Comparison of ENCODE assay signal across 11 cellular contexts in genomic region chr6:447381-448165, GRCh38. TPM values are rescaled to one million over a fixed set of nuclear protein-coding genes. Genes with fewer than 3 reads are reported as not detected.
DNase-seq lines count a peak whose midpoint lies in the region; ATAC-seq and TF ChIP-seq lines count a peak whose summit lies in the region.
"Had no signal": no experiment of that assay in that cellular context is flagged by ENCODE, and none has a peak within 500 bp of the region (broad histone marks: within the 10 kb centered on the region; RNA-seq: fewer than 3 reads in every experiment).

No MANE protein-coding gene starts in this region.

- H3K4me3 ChIP-seq in CD8-positive, alpha-beta T cell (ENCODE audit: low read depth, low read length): peak overlapping the region; percentile 43

- H3K4me1 Mint-ChIP-seq in CD8-positive, alpha-beta T cell (ENCODE audit: low read depth): peaks cover 48% of the 10 kb centered on the region
- peaks cover 59% of the 10 kb centered on the region for H3K4me1 Mint-ChIP-seq in activated naive CD8-positive, alpha-beta T cell treated with anti-CD3 and anti-CD28 coated beads for 36 hours
- H3K4me1 Mint-ChIP-seq: mesothelial cell of epicardium had no signal

- H3K27me3 ChIP-seq in CD8-positive, alpha-beta T cell (ENCODE audit: insufficient read depth, low read length): no peaks in the 10 kb centered on the region

- H3K36me3 ChIP-seq in CD8-positive, alpha-beta T cell (ENCODE audit: insufficient read depth, low read length): no peaks in the 10 kb centered on the region
- H3K36me3 ChIP-seq: BE2C had no signal

- H3K27ac Mint-ChIP-seq in CD8-positive, alpha-beta T cell: peak overlapping the region; percentile 88
- H3K27ac Mint-ChIP-seq in activated naive CD8-positive, alpha-beta T cell treated with anti-CD3 and anti-CD28 coated beads for 36 hours: peak overlapping the region; percentile 98
- H3K27ac Mint-ChIP-seq: mesothelial cell of epicardium had no signal

- H3K9me3 Mint-ChIP-seq in CD8-positive, alpha-beta T cell: no peaks in the 10 kb centered on the region
- no peaks in the 10 kb centered on the region for H3K9me3 Mint-ChIP-seq in activated naive CD8-positive, alpha-beta T cell treated with anti-CD3 and anti-CD28 coated beads for 36 hours

- DNase-seq in CD8-positive, alpha-beta T cell: peak in 3 of 7 experiments; percentile 32 to 55 (median 42)
- peak; percentile 61 to 64 for DNase-seq in activated CD4-positive, alpha-beta T cell treated with anti-CD3 and anti-CD28 coated beads, Interleukin-2, amount 50 U/mL, for 48 hours
- peak; percentile 58 for DNase-seq in activated naive CD8-positive, alpha-beta T cell treated with anti-CD3 and anti-CD28 coated beads for 36 hours
- DNase-seq in stimulated activated CD4-positive, alpha-beta T cell treated with anti-CD3 and anti-CD28 coated beads, Interleukin-4, amount 100 ng/mL, for 24 hours: peak; percentile 50
- DNase-seq in A172 (ENCODE audit: low spot score) (no peak), mucosa of gallbladder (ENCODE audit: low spot score) (no peak)
- DNase-seq: BE2C, NCI-H1694 treated with DMSO at 0.1 percent for 48 hours had no signal

- POLR2A ChIA-PET in CD8-positive, alpha-beta T cell (lab: Charles Lee): interaction anchor here (0.8 to 1.9 kb wide), 4 partner anchors 27 to 57 kb away, joined by 3 to 9 read pairs (median 4); partner anchors contain the start of gene IRF4

- intact Hi-C loops in CD8-positive, alpha-beta T cell (cut with DNase I, micrococcal nuclease): loop anchor here in 1 of 2 experiments (2.0 to 5.0 kb wide), 3 partner anchors 51 to 259 kb away; partner anchors contain the start of gene IRF4

- H3K27me3 Mint-ChIP-seq in CD8-positive, alpha-beta T cell (ENCODE audit: low read depth): no peaks in the 10 kb centered on the region
- H3K27me3 Mint-ChIP-seq in activated naive CD8-positive, alpha-beta T cell treated with anti-CD3 and anti-CD28 coated beads for 36 hours: peaks cover 5% of the 10 kb centered on the region

- H3K9me3 ChIP-seq in CD8-positive, alpha-beta T cell (ENCODE audit: low read length): no peaks in the 10 kb centered on the region
- H3K9me3 ChIP-seq: BE2C had no signal

- peak overlapping the region; percentile 71 for H3K4me3 Mint-ChIP-seq in CD8-positive, alpha-beta T cell
- H3K4me3 Mint-ChIP-seq in activated naive CD8-positive, alpha-beta T cell treated with anti-CD3 and anti-CD28 coated beads for 36 hours: peak overlapping the region; percentile 53
- H3K4me3 Mint-ChIP-seq: mesothelial cell of epicardium had no signal

- H3K27ac ChIP-seq in CD8-positive, alpha-beta T cell (ENCODE audit: low read depth, low read length): no peak overlapping the region

- ATAC-seq in CD8-positive, alpha-beta T cell: no peak
- ATAC-seq in HG03439 (IDR thresholded peaks at IDR 0.05; ENCODE audit: unreplicated experiment): no peak
- no peak for ATAC-seq in HG02798 (IDR thresholded peaks at IDR 0.05; ENCODE audit: poor library complexity, unreplicated experiment)

- no peaks in the 10 kb centered on the region for H3K36me3 Mint-ChIP-seq in CD8-positive, alpha-beta T cell
- H3K36me3 Mint-ChIP-seq in activated naive CD8-positive, alpha-beta T cell treated with anti-CD3 and anti-CD28 coated beads for 36 hours: peaks cover 13% of the 10 kb centered on the region
- H3K36me3 Mint-ChIP-seq: mesothelial cell of epicardium had no signal

- no peak for TF ChIP-seq CTCF in CD8-positive, alpha-beta T cell (IDR thresholded peaks at IDR 0.05)

- CTCF ChIA-PET in CD8-positive, alpha-beta T cell (lab: Charles Lee): interaction anchor here (1.2 to 1.9 kb wide), 2 partner anchors 12 to 41 kb away, joined by 3 to 4 read pairs; no protein-coding TSS in a partner anchor

- peaks cover 43% of the 10 kb centered on the region for H3K4me1 ChIP-seq in CD8-positive, alpha-beta T cell (ENCODE audit: insufficient read depth, low read length)
- H3K4me1 ChIP-seq: BE2C had no signal

RNA-seq across cellular contexts. Expression of gene IRF4, which starts 56.0 kb away (rescaled TPM):
- total RNA-seq in CD8-positive, alpha-beta T cell: 10 to 100 TPM; 24.7 to 25.6 TPM
- 100 to 1,000 TPM; 432 to 438 TPM for total RNA-seq in activated naive CD8-positive, alpha-beta T cell treated with anti-CD3 and anti-CD28 coated beads for 36 hours
- 0.29 TPM in 1 of 2 replicates, not detected in the other for total RNA-seq in A172 (2014; rRNA removed; shearing (Covaris generic))
- total RNA-seq in mucosa of gallbladder: 2.9 TPM
- total RNA-seq: mesothelial cell of epicardium had no signal

Comparison
In these comparisons a context has a peak if more than half of its experiments do, and no peak if none do; other contexts are left out.
1. DNase-seq: peak in activated CD4-positive, alpha-beta T cell treated with anti-CD3 and anti-CD28 coated beads, Interleukin-2, amount 50 U/mL, for 48 hours (2 of 2), activated naive CD8-positive, alpha-beta T cell treated with anti-CD3 and anti-CD28 coated beads for 36 hours (single experiment) and stimulated activated CD4-positive, alpha-beta T cell treated with anti-CD3 and anti-CD28 coated beads, Interleukin-4, amount 100 ng/mL, for 24 hours (single experiment); none in A172 (single experiment) and mucosa of gallbladder (single experiment).
2. RNA of gene IRF4, which starts 56.0 kb away (total RNA-seq): 432 to 438 TPM in activated naive CD8-positive, alpha-beta T cell treated with anti-CD3 and anti-CD28 coated beads for 36 hours; 24.7 to 25.6 TPM in CD8-positive, alpha-beta T cell, 2.9 TPM in mucosa of gallbladder (single experiment) and 0.29 TPM in A172; every median in the first group is over 10 times any median in the second.